Comparison of ENCODE assay signal across 1 cellular context in genomic region chr12:111840831-111841230, GRCh38.
TF ChIP-seq lines count a peak whose summit lies in the region.

No MANE protein-coding gene starts in this region.

TF ChIP-seq in GM23338, 12 proteins besides CTCF, POLR2A, EP300 and RAD21 (continued from another document):
- TF ChIP-seq, protein P1, sequence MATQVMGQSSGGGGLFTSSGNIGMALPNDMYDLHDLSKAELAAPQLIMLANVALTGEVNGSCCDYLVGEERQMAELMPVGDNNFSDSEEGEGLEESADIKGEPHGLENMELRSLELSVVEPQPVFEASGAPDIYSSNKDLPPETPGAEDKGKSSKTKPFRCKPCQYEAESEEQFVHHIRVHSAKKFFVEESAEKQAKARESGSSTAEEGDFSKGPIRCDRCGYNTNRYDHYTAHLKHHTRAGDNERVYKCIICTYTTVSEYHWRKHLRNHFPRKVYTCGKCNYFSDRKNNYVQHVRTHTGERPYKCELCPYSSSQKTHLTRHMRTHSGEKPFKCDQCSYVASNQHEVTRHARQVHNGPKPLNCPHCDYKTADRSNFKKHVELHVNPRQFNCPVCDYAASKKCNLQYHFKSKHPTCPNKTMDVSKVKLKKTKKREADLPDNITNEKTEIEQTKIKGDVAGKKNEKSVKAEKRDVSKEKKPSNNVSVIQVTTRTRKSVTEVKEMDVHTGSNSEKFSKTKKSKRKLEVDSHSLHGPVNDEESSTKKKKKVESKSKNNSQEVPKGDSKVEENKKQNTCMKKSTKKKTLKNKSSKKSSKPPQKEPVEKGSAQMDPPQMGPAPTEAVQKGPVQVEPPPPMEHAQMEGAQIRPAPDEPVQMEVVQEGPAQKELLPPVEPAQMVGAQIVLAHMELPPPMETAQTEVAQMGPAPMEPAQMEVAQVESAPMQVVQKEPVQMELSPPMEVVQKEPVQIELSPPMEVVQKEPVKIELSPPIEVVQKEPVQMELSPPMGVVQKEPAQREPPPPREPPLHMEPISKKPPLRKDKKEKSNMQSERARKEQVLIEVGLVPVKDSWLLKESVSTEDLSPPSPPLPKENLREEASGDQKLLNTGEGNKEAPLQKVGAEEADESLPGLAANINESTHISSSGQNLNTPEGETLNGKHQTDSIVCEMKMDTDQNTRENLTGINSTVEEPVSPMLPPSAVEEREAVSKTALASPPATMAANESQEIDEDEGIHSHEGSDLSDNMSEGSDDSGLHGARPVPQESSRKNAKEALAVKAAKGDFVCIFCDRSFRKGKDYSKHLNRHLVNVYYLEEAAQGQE (IDR thresholded peaks at IDR 0.05; ENCODE audit: unreplicated experiment), result no peak
- TF ChIP-seq ZNF114 (CRISPR knock-in tag; IDR thresholded peaks at IDR 0.05), result no peak
- no peak for TF ChIP-seq EZH2phosphoT487 (IDR thresholded peaks at IDR 0.05; ENCODE audit: unreplicated experiment)
